ENCODE assay signal across 20 cellular contexts in the genomic region with DNA sequence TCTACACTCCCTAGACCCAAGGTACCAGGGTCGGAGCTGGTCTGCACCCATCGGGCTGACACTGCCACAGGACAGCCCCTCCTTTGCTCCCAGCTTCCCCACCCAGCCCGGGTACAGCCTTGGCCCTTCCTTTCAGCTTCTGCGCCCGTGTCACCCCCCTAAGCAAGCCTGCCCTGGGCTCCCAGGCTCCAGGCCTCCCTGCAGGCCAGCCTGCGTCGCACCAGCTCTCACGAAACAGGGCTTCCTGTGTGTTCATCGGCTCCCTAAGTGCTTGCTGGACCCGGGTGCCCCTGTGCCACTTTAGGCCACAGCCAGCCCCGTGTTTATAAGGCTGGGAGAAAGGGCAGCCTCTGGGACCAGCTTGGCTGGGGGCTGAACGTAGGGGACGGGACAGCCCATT. TPM values are rescaled to one million over a fixed set of nuclear protein-coding genes. Genes with fewer than 3 reads are reported as not detected.
DNase-seq lines count a peak whose midpoint lies in the region; TF ChIP-seq lines count a peak whose summit lies in the region.
"Had no signal": no experiment of that assay in that cellular context is flagged by ENCODE, and none has a peak within 500 bp of the region (broad histone marks: within the 10 kb centered on the region; RNA-seq: fewer than 3 reads in every experiment).

No MANE protein-coding gene starts in this region.

- DNase-seq in NT2/D1 (ENCODE audit: low read depth, low spot score) (no peak), tibial nerve (ENCODE audit: low spot score in 2 of 2) (no peak), SHP77 treated with DMSO at 0.1 percent for 48 hours (lab: John Stamatoyannopoulos, UW) (no peak), NCI-H345 (lab: John Stamatoyannopoulos, UW) (no peak), NCI-H69 (lab: John Stamatoyannopoulos, UW) (no peak)
- DNase-seq: DMS53; GDM1; GOT3; HCEC 1CT; NCI-H1092; NCI-H1436 treated with DMSO at 0.1 percent for 48 hours; NCI-H1930; NCI-H510A; NCI-H748 treated with DMSO at 0.1 percent for 48 hours; NK-92 treated with Interleukin-12 subunit alpha and Interleukin-12 subunit beta, amount 100 ng/mL, for 24 hours; Peyer's patch had no signal

- TF ChIP-seq CTCF in tibial nerve (IDR thresholded peaks at IDR 0.05): no peak

- TF ChIP-seq EP300 in tibial nerve (IDR thresholded peaks at IDR 0.05): no peak

- H3K36me3 ChIP-seq in NT2/D1 (ENCODE audit: insufficient read depth, insufficient read length, low read length): no peaks in the 10 kb centered on the region
- H3K36me3 ChIP-seq in muscle layer of colon (ENCODE audit: insufficient read depth, low read length): no peaks in the 10 kb centered on the region
- H3K36me3 ChIP-seq in tibial nerve: no peaks in the 10 kb centered on the region
- H3K36me3 ChIP-seq: Peyer's patch had no signal

- H3K27ac ChIP-seq in cingulate gyrus (ENCODE audit: low read depth, low read length): peak overlapping the region; percentile 84
- H3K27ac ChIP-seq in muscle layer of colon (ENCODE audit: low read depth, low read length): peak overlapping the region; percentile 55
- H3K27ac ChIP-seq in tibial nerve: peak overlapping the region; percentile 10 to 87 (median 72)
- H3K27ac ChIP-seq: HL-60, Peyer's patch had no signal

- H3K4me1 ChIP-seq in NT2/D1 (ENCODE audit: insufficient read depth, insufficient read length): peaks cover 38% of the 10 kb centered on the region
- peaks cover 58% of the 10 kb centered on the region for H3K4me1 ChIP-seq in muscle layer of colon (ENCODE audit: insufficient read depth, low read length)
- peaks cover 0 to 83% (median 35%) of the 10 kb centered on the region in 4 donors for H3K4me1 ChIP-seq in tibial nerve

- H3K9ac ChIP-seq in NT2/D1 (ENCODE audit: insufficient read length, low read depth) (peak overlapping the region; percentile 45), muscle layer of colon (ENCODE audit: low read length) (peak overlapping the region; percentile 5)

- TF ChIP-seq POLR2A in tibial nerve (IDR thresholded peaks at IDR 0.05): no peak

- peaks cover 59% of the 10 kb centered on the region for H3K27me3 ChIP-seq in NT2/D1 (ENCODE audit: insufficient read depth, insufficient read length)
- H3K27me3 ChIP-seq in muscle layer of colon (ENCODE audit: control insufficient read depth in 1 of 2, insufficient read depth in 2 of 2, low read length in 2 of 2): no peaks in the 10 kb centered on the region
- peaks cover 0 to 7% of the 10 kb centered on the region in 2 donors for H3K27me3 ChIP-seq in tibial nerve
- H3K27me3 ChIP-seq: Peyer's patch had no signal

- WGBS in tibial nerve, 2 donors: 40 to 58% methylated on average over 5 to 12 of the region's 13 CpGs

- H3K4me3 ChIP-seq in NT2/D1 (ENCODE audit: insufficient read length, low read depth): no peak overlapping the region
- H3K4me3 ChIP-seq in muscle layer of colon (ENCODE audit: low read depth in 1 of 2, low read length in 2 of 2): no peak overlapping the region
- H3K4me3 ChIP-seq in tibial nerve: no peak overlapping the region
- H3K4me3 ChIP-seq: K562, Peyer's patch had no signal

- no peaks in the 10 kb centered on the region for H3K9me3 ChIP-seq in NT2/D1 (ENCODE audit: insufficient read depth, low read length)
- no peaks in the 10 kb centered on the region for H3K9me3 ChIP-seq in muscle layer of colon (ENCODE audit: low read length)
- H3K9me3 ChIP-seq in tibial nerve: no peaks in the 10 kb centered on the region
- H3K9me3 ChIP-seq: Peyer's patch had no signal

RNA-seq across cellular contexts. Expression of a gene that starts 21.1 kb away (rescaled TPM):
- 1 to 10 TPM in 1 of 4 donors, under 1 TPM in 3; 0.39 to 2.1 (median 0.52) TPM for total RNA-seq in tibial nerve
- total RNA-seq: K562 had no signal
